19 cellular contexts compared by ENCODE assay signal in genomic region chr1:147812799-147813198, GRCh38. TPM values are rescaled to one million over a fixed set of nuclear protein-coding genes. Genes with fewer than 3 reads are reported as not detected.
DNase-seq lines count a peak whose midpoint lies in the region; ATAC-seq and TF ChIP-seq lines count a peak whose summit lies in the region.
"Had no signal": no experiment of that assay in that cellular context is flagged by ENCODE, and none has a peak within 500 bp of the region (broad histone marks: within the 10 kb centered on the region; RNA-seq: fewer than 3 reads in every experiment).

No MANE protein-coding gene starts in this region.

- ATAC-seq in gastroesophageal sphincter (peak; percentile 75), HG03469 (IDR thresholded peaks at IDR 0.05; ENCODE audit: unreplicated experiment) (no peak), GM19455 (IDR thresholded peaks at IDR 0.05; ENCODE audit: unreplicated experiment) (no peak)
- ATAC-seq: GM12878, HCT116 had no signal

- no peaks in the 10 kb centered on the region for H3K27me3 ChIP-seq in gastroesophageal sphincter
- H3K27me3 ChIP-seq in mesendoderm (ENCODE audit: insufficient read depth, low read length, poor library complexity) = no peaks in the 10 kb centered on the region
- no peaks in the 10 kb centered on the region for H3K27me3 ChIP-seq in H9 (ENCODE audit: insufficient read depth, low read length)

- no peak overlapping the region for H3K56ac ChIP-seq in mesendoderm (ENCODE audit: low read length)
- no peak overlapping the region for H3K56ac ChIP-seq in H9 (ENCODE audit: insufficient read length, low read depth, low read length)

- H4K20me1 ChIP-seq in H9 (ENCODE audit: control insufficient read depth, insufficient read depth, insufficient read length) = no peaks in the 10 kb centered on the region

- no peak overlapping the region for H3T11ph ChIP-seq in H9 (ENCODE audit: low read length)

- H3K4me1 ChIP-seq in gastroesophageal sphincter (no peaks in the 10 kb centered on the region), mesendoderm (ENCODE audit: control insufficient read depth, low read depth, low read length) (peaks cover 6% of the 10 kb centered on the region), H9 (ENCODE audit: insufficient read depth, low read length) (no peaks in the 10 kb centered on the region)

- no peak overlapping the region for H3K9ac ChIP-seq in mesendoderm (ENCODE audit: low read length)
- no peak overlapping the region for H3K9ac ChIP-seq in H9 (ENCODE audit: extremely low read depth, insufficient read length, low read length)

- H2BK5ac ChIP-seq in mesendoderm (ENCODE audit: low read length) (no peak overlapping the region), H9 (ENCODE audit: insufficient read length, low read length) (no peak overlapping the region)

- no peak overlapping the region for H2BK15ac ChIP-seq in mesendoderm (replicated peaks; ENCODE audit: low read depth)
- H2BK15ac ChIP-seq in H9 (ENCODE audit: low read depth, low read length) = no peak overlapping the region

- WGBS in gastroesophageal sphincter (ENCODE audit: low coverage in 1 of 2), 2 donors = 56 to 85% methylated on average over 2 of the region's 2 CpGs
- no CpG with 5 or more reads among the region's 2 CpGs for WGBS in mesendoderm (ENCODE audit: extremely low coverage, insufficient coverage, low lambda C conversion rate)
- WGBS in H9 (ENCODE audit: extremely low coverage, insufficient read length, low lambda C conversion rate) = no CpG with 5 or more reads among the region's 2 CpGs

- H4K5ac ChIP-seq in mesendoderm (ENCODE audit: low read length) (no peak overlapping the region), H9 (ENCODE audit: insufficient read length, low read depth, low read length) (no peak overlapping the region)

- no peak overlapping the region for H3K4me3 Mint-ChIP-seq in H9
- H3K4me3 Mint-ChIP-seq: CD4-positive, alpha-beta T cell had no signal

- no peak for TF ChIP-seq POLR2A in gastroesophageal sphincter (IDR thresholded peaks at IDR 0.05)

- TF ChIP-seq EP300 in gastroesophageal sphincter (IDR thresholded peaks at IDR 0.05) = no peak

- peak overlapping the region; percentile 44 for H3K4ac ChIP-seq in mesendoderm (ENCODE audit: low read depth, low read length)
- H3K4ac ChIP-seq in H9 (ENCODE audit: low read depth, low read length) = no peak overlapping the region

- H3K4me3 ChIP-seq in choroid plexus epithelial cell (ENCODE audit: low read depth, low read length) (no peak overlapping the region), gastroesophageal sphincter (no peak overlapping the region), mesendoderm (ENCODE audit: low read length) (no peak overlapping the region)
- H3K4me3 ChIP-seq: GM12878 had no signal

- H3K79me2 ChIP-seq in mesendoderm (ENCODE audit: control insufficient read depth, insufficient read depth, low read length) (no peaks in the 10 kb centered on the region), H9 (ENCODE audit: insufficient read depth, low read length) (no peaks in the 10 kb centered on the region)

- H4K91ac ChIP-seq in H9 (ENCODE audit: insufficient read length, low read depth, low read length) = no peak overlapping the region

- peaks cover 2% of the 10 kb centered on the region; the same call in 1 of the 2 replicates for H3K27me3 Mint-ChIP-seq in H9 (ENCODE audit: low read depth)
- H3K27me3 Mint-ChIP-seq: CD4-positive, alpha-beta T cell had no signal

- no peak overlapping the region for H2BK120ac ChIP-seq in mesendoderm (ENCODE audit: low read depth, low read length)
- H2BK120ac ChIP-seq in H9 (ENCODE audit: low read depth, low read length, poor library complexity, severe bottlenecking) = no peak overlapping the region

- H3K23me2 ChIP-seq in H9 (ENCODE audit: insufficient read length, low read depth, low read length, poor library complexity, severe bottlenecking) = no peaks in the 10 kb centered on the region

- TF ChIP-seq CTCF in choroid plexus epithelial cell (conservative IDR thresholded peaks at IDR 0.05; ENCODE audit: low read depth, low read length) (no peak), gastroesophageal sphincter (IDR thresholded peaks at IDR 0.05) (no peak), H9 (conservative IDR thresholded peaks at IDR 0.05) (no peak)

- H3K23ac ChIP-seq in mesendoderm (ENCODE audit: low read length) (no peak overlapping the region), H9 (ENCODE audit: insufficient read length, low read depth, low read length) (no peak overlapping the region)

- DNase-seq in ELR (ENCODE audit: low read depth) (peak; percentile 14), choroid plexus epithelial cell (ENCODE audit: low read depth) (peak; percentile 22), mesendoderm (peak; percentile 65), NOMO-1 treated with dmso at 0.1 percent for 144 hours (lab: John Stamatoyannopoulos, UW; ENCODE audit: unreplicated experiment) (no peak), H9 (no peak)
- DNase-seq: ACHN; C1 segment of cervical spinal cord; Calu3; CD4-positive, alpha-beta T cell; DMS 273 treated with DMSO at 0.1 percent for 48 hours; IMR-90 had no signal

- H2AFZ ChIP-seq in H9 (ENCODE audit: low read length) = no peak overlapping the region

- H2AK5ac ChIP-seq in mesendoderm (ENCODE audit: low read length) (no peak overlapping the region), H9 (ENCODE audit: insufficient read length, low read length) (no peak overlapping the region)

- no peaks in the 10 kb centered on the region for H3K79me1 ChIP-seq in mesendoderm (ENCODE audit: low read length)
- no peaks in the 10 kb centered on the region for H3K79me1 ChIP-seq in H9 (ENCODE audit: insufficient read depth, low read depth, low read length, poor library complexity, severe bottlenecking)

- H3K36me3 ChIP-seq in gastroesophageal sphincter = no peaks in the 10 kb centered on the region
- H3K36me3 ChIP-seq in mesendoderm (ENCODE audit: control insufficient read depth, insufficient read depth, low read length) = no peaks in the 10 kb centered on the region

- H3K4me2 ChIP-seq in mesendoderm (ENCODE audit: low read length) = no peak overlapping the region
- no peak overlapping the region for H3K4me2 ChIP-seq in H9 (ENCODE audit: insufficient read depth, insufficient read length, low read length)

- H4K8ac ChIP-seq in mesendoderm (ENCODE audit: low read depth, low read length) = no peak overlapping the region
- H4K8ac ChIP-seq in H9 (replicated peaks; ENCODE audit: insufficient read length, low read depth, low read length) = no peak overlapping the region

- H3K27ac ChIP-seq in gastroesophageal sphincter (peak overlapping the region in 2 of 4 donors; percentile 29 to 46), mesendoderm (ENCODE audit: low read depth, low read length) (no peak overlapping the region), H9 (ENCODE audit: insufficient read length, low read depth, low read length) (no peak overlapping the region)

- no peak overlapping the region for H2BK20ac ChIP-seq in H9 (ENCODE audit: low read depth, low read length, poor library complexity, severe bottlenecking)

- H3K27ac Mint-ChIP-seq in H9 = no peak overlapping the region; a peak in 1 of 7 replicates
- H3K27ac Mint-ChIP-seq: CD4-positive, alpha-beta T cell had no signal

- H2BK12ac ChIP-seq in H9 (ENCODE audit: insufficient read length, low read depth, low read length) = no peak overlapping the region

- no peaks in the 10 kb centered on the region for H3K36me3 Mint-ChIP-seq in H9 (ENCODE audit: insufficient read depth in 1 of 3, low read depth in 3 of 3)

- H3K14ac ChIP-seq in H9 (ENCODE audit: insufficient read depth, low read length) = no peak overlapping the region

- H3K4me1 Mint-ChIP-seq in H9 = peaks cover 0 to 2% of the 10 kb centered on the region in 2 experiments; a peak in 3 of 4 replicates

- H3K9me3 Mint-ChIP-seq in H9 = no peaks in the 10 kb centered on the region
- H3K9me3 Mint-ChIP-seq: CD4-positive, alpha-beta T cell had no signal

- H3K9me3 ChIP-seq in gastroesophageal sphincter (no peaks in the 10 kb centered on the region), H9 (ENCODE audit: control insufficient read depth, low read depth, low read length) (no peaks in the 10 kb centered on the region)

- H3K18ac ChIP-seq in mesendoderm (ENCODE audit: low read length) (peak overlapping the region; percentile 29), H9 (ENCODE audit: insufficient read length, low read depth, low read length) (no peak overlapping the region)

RNA-seq across cellular contexts. Expression of gene GJA5, which starts 52.4 kb away (rescaled TPM):
- total RNA-seq in gastroesophageal sphincter = 10 to 100 TPM in 2 of 4 donors, 1 to 10 TPM in 2; 3.9 to 17.4 (median 7.9) TPM
- polyA plus RNA-seq in mesendoderm (2013, experiment 1 of 2) = 2.2 TPM
- polyA plus RNA-seq in mesendoderm (2013, experiment 2 of 2) = 2.2 TPM
- 0.33 and 0.39 TPM in 2 replicates for total RNA-seq in H9 (2021)
- total RNA-seq: A172; Calu3; CD4-positive, alpha-beta T cell; Daoy; G401; GM12878; IMR-90 had no signal
- polyA plus RNA-seq: GM12878, IMR-90 had no signal

Comparison
In these comparisons a context has a peak if more than half of its experiments do, and no peak if none do; other contexts are left out.
1. DNase-seq: peak in ELR (single experiment), choroid plexus epithelial cell (single experiment) and mesendoderm (single experiment); none in NOMO-1 treated with dmso at 0.1 percent for 144 hours (single experiment) and H9 (single experiment).